Comparison of ENCODE assay signal across 1 cellular context in genomic region chr13:107192289-107192688, GRCh38.
A peak's percentile ranks its signal among the peaks of the same experiment; 100 is the strongest.
TF ChIP-seq lines count a peak whose summit lies in the region.

No MANE protein-coding gene starts in this region.

TF ChIP-seq in HepG2, 621 proteins besides CTCF, POLR2A, EP300 and RAD21 (continued from another document and continues in another):
- peak; percentile 80 for TF ChIP-seq HNF1A (IDR thresholded peaks at IDR 0.05; ENCODE audit: low read depth)
- TF ChIP-seq HNF1A (CRISPR knock-in tag; IDR thresholded peaks at IDR 0.05; ENCODE audit: borderline replicate concordance) = peak; percentile 50; the same call in 1 of the 2 replicates
- peak; percentile 60 for TF ChIP-seq GATAD2A (CRISPR knock-in tag; IDR thresholded peaks at IDR 0.05)
- TF ChIP-seq ETS1 (CRISPR knock-in tag; IDR thresholded peaks at IDR 0.05) = no peak
- no peak for TF ChIP-seq KDM4B (CRISPR knock-in tag; IDR thresholded peaks at IDR 0.05)
- TF ChIP-seq DMAP1 (CRISPR knock-in tag; IDR thresholded peaks at IDR 0.05) = no peak
- TF ChIP-seq, protein P1, sequence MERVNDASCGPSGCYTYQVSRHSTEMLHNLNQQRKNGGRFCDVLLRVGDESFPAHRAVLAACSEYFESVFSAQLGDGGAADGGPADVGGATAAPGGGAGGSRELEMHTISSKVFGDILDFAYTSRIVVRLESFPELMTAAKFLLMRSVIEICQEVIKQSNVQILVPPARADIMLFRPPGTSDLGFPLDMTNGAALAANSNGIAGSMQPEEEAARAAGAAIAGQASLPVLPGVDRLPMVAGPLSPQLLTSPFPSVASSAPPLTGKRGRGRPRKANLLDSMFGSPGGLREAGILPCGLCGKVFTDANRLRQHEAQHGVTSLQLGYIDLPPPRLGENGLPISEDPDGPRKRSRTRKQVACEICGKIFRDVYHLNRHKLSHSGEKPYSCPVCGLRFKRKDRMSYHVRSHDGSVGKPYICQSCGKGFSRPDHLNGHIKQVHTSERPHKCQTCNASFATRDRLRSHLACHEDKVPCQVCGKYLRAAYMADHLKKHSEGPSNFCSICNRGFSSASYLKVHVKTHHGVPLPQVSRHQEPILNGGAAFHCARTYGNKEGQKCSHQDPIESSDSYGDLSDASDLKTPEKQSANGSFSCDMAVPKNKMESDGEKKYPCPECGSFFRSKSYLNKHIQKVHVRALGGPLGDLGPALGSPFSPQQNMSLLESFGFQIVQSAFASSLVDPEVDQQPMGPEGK (CRISPR knock-in tag; IDR thresholded peaks at IDR 0.05) = 0 out of 2 replicates have a peak, but pooled peaks have one; percentile 25
- TF ChIP-seq CENPT (CRISPR knock-in tag; IDR thresholded peaks at IDR 0.05; ENCODE audit: low read depth) = no peak
- TF ChIP-seq ZNF160 (CRISPR knock-in tag; IDR thresholded peaks at IDR 0.05) = no peak
- TF ChIP-seq TEAD3 (CRISPR knock-in tag; optimal IDR thresholded peaks at IDR 0.05; ENCODE audit: borderline replicate concordance) = peak; percentile 83
- TF ChIP-seq HDAC2 (CRISPR knock-in tag; IDR thresholded peaks at IDR 0.05) = peak; percentile 80
- 0 out of 2 replicates have a peak, but pooled peaks have one; percentile 16 for TF ChIP-seq THAP11 (CRISPR knock-in tag; IDR thresholded peaks at IDR 0.05)
- TF ChIP-seq FOSL2 (CRISPR knock-in tag; IDR thresholded peaks at IDR 0.05) = peak; percentile 69
- peak; percentile 57; the same call in 1 of the 2 replicates for TF ChIP-seq SMYD3 (CRISPR knock-in tag; IDR thresholded peaks at IDR 0.05)
- no peak for TF ChIP-seq ZNF12 (CRISPR knock-in tag; IDR thresholded peaks at IDR 0.05)
- no peak for TF ChIP-seq SNRNP70 (IDR thresholded peaks at IDR 0.05; ENCODE audit: low read depth, low read length)
- no peak for TF ChIP-seq ESRRA (CRISPR knock-in tag; IDR thresholded peaks at IDR 0.05; ENCODE audit: low read depth)
- TF ChIP-seq ZNF350 (CRISPR knock-in tag; IDR thresholded peaks at IDR 0.05; ENCODE audit: borderline replicate concordance, low read depth) = no peak
- peak; percentile 81; the same call in 1 of the 2 replicates for TF ChIP-seq ZBTB20 (CRISPR knock-in tag; IDR thresholded peaks at IDR 0.05; ENCODE audit: borderline replicate concordance, low read depth)
- TF ChIP-seq ZNF761 (CRISPR knock-in tag; conservative IDR thresholded peaks at IDR 0.05) = no peak
- no peak for TF ChIP-seq RFXANK (CRISPR knock-in tag; IDR thresholded peaks at IDR 0.05)
- no peak for TF ChIP-seq MED13 (CRISPR knock-in tag; IDR thresholded peaks at IDR 0.05)
- TF ChIP-seq FOXA1 (IDR thresholded peaks at IDR 0.05) = peak; percentile 61; the same call in 1 of the 2 replicates
- peak; percentile 90 for TF ChIP-seq FOXA1 (CRISPR knock-in tag; IDR thresholded peaks at IDR 0.05)
- no peak for TF ChIP-seq ZNF207 (IDR thresholded peaks at IDR 0.05; ENCODE audit: borderline replicate concordance)
- TF ChIP-seq RXRA (CRISPR knock-in tag; IDR thresholded peaks at IDR 0.05) = peak; percentile 28; the same call in 1 of the 2 replicates
- TF ChIP-seq POLR2G (IDR thresholded peaks at IDR 0.05; ENCODE audit: low read depth, low read length) = no peak
- TF ChIP-seq, protein P2, sequence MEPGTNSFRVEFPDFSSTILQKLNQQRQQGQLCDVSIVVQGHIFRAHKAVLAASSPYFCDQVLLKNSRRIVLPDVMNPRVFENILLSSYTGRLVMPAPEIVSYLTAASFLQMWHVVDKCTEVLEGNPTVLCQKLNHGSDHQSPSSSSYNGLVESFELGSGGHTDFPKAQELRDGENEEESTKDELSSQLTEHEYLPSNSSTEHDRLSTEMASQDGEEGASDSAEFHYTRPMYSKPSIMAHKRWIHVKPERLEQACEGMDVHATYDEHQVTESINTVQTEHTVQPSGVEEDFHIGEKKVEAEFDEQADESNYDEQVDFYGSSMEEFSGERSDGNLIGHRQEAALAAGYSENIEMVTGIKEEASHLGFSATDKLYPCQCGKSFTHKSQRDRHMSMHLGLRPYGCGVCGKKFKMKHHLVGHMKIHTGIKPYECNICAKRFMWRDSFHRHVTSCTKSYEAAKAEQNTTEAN (CRISPR knock-in tag; conservative IDR thresholded peaks at IDR 0.05) = 0 out of 2 replicates have a peak, but pooled peaks have one; percentile 38
- TF ChIP-seq, protein P3, sequence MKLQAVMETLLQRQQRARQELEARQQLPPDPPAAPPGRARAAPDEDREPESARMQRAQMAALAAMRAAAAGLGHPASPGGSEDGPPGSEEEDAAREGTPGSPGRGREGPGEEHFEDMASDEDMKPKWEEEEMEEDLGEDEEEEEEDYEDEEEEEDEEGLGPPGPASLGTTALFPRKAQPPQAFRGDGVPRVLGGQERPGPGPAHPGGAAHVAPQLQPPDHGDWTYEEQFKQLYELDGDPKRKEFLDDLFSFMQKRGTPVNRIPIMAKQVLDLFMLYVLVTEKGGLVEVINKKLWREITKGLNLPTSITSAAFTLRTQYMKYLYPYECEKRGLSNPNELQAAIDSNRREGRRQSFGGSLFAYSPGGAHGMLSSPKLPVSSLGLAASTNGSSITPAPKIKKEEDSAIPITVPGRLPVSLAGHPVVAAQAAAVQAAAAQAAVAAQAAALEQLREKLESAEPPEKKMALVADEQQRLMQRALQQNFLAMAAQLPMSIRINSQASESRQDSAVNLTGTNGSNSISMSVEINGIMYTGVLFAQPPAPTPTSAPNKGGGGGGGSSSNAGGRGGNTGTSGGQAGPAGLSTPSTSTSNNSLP (IDR thresholded peaks at IDR 0.05; ENCODE audit: low read depth, low read length) = peak; percentile 77; the same call in 1 of the 2 replicates
- TF ChIP-seq ZNF562 (CRISPR knock-in tag; IDR thresholded peaks at IDR 0.05; ENCODE audit: borderline replicate concordance) = no peak
- no peak for TF ChIP-seq NCOA1 (CRISPR knock-in tag; IDR thresholded peaks at IDR 0.05)
- peak; percentile 83 for TF ChIP-seq TFE3 (CRISPR knock-in tag; IDR thresholded peaks at IDR 0.05)
- TF ChIP-seq SAFB2 (CRISPR knock-in tag; IDR thresholded peaks at IDR 0.05; ENCODE audit: borderline replicate concordance, low read depth) = no peak
- TF ChIP-seq HNF4A (CRISPR knock-in tag; IDR thresholded peaks at IDR 0.05) = peak; percentile 39; the same call in 1 of the 2 replicates
- TF ChIP-seq ETV5 (CRISPR knock-in tag; IDR thresholded peaks at IDR 0.05; ENCODE audit: borderline replicate concordance) = peak; percentile 78; the same call in 1 of the 2 replicates
- peak; percentile 53; the same call in 1 of the 2 replicates for TF ChIP-seq CREM (IDR thresholded peaks at IDR 0.05)
- no peak for TF ChIP-seq CREM (CRISPR knock-in tag; IDR thresholded peaks at IDR 0.05)
- TF ChIP-seq, protein P4, sequence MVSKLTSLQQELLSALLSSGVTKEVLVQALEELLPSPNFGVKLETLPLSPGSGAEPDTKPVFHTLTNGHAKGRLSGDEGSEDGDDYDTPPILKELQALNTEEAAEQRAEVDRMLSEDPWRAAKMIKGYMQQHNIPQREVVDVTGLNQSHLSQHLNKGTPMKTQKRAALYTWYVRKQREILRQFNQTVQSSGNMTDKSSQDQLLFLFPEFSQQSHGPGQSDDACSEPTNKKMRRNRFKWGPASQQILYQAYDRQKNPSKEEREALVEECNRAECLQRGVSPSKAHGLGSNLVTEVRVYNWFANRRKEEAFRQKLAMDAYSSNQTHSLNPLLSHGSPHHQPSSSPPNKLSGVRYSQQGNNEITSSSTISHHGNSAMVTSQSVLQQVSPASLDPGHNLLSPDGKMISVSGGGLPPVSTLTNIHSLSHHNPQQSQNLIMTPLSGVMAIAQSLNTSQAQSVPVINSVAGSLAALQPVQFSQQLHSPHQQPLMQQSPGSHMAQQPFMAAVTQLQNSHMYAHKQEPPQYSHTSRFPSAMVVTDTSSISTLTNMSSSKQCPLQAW (CRISPR knock-in tag; IDR thresholded peaks at IDR 0.05) = peak; percentile 48; the same call in 1 of the 2 replicates
- TF ChIP-seq ZMYM4 (CRISPR knock-in tag; IDR thresholded peaks at IDR 0.05) = 0 out of 2 replicates have a peak, but pooled peaks have one; percentile 17
- no peak for TF ChIP-seq ZNF33B (CRISPR knock-in tag; IDR thresholded peaks at IDR 0.05)
- peak; percentile 92 for TF ChIP-seq FOXA3 (CRISPR knock-in tag; IDR thresholded peaks at IDR 0.05)
- no peak for TF ChIP-seq ZNF768 (CRISPR knock-in tag; IDR thresholded peaks at IDR 0.05)
- no peak for TF ChIP-seq ZC3H4 (CRISPR knock-in tag; IDR thresholded peaks at IDR 0.05; ENCODE audit: borderline replicate concordance)
- no peak for TF ChIP-seq FOXC1 (CRISPR knock-in tag; IDR thresholded peaks at IDR 0.05; ENCODE audit: borderline replicate concordance)
- TF ChIP-seq ZNF570 (CRISPR knock-in tag; IDR thresholded peaks at IDR 0.05; ENCODE audit: borderline replicate concordance) = no peak
- no peak for TF ChIP-seq RNF2 (conservative IDR thresholded peaks at IDR 0.05; ENCODE audit: low read depth)
- peak; percentile 77 for TF ChIP-seq NCOA2 (CRISPR knock-in tag; IDR thresholded peaks at IDR 0.05)
- TF ChIP-seq ELK4 (CRISPR knock-in tag; IDR thresholded peaks at IDR 0.05; ENCODE audit: borderline replicate concordance) = no peak
